Comparison of ENCODE assay signal across 33 cellular contexts in the genomic region with DNA sequence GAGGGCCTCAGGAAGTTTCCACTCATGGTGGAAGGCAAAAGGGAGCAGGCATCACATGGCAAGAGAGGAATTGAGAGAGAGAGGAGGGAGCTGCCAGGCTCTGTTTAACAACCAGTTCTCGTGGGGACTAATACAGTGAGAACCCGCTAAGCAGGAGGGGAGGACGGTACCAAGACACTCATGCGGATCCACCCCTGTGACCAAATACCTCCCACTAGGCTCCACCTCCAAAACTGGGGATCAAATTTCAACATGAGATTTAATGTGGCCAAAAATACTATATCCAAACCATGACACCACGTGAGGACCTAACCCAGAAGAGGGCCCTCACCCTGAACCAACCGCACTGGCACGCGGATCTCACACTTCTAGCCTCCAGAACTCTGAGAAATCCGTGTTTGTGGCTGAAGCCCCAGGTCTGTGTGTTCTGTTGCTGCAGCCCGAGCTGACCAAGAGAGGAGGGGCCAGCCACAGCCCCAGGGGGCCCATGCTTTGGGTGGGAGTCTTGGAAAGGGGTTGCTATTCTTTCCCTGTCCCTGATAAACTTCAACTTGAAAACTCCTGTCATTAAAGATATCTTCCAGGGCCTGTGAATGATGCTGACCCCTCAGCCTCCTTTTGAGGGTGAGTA. TPM values are rescaled to one million over a fixed set of nuclear protein-coding genes. Genes with fewer than 3 reads are reported as not detected.
DNase-seq lines count a peak whose midpoint lies in the region; TF ChIP-seq lines count a peak whose summit lies in the region.
"Had no signal": no experiment of that assay in that cellular context is flagged by ENCODE, and none has a peak within 500 bp of the region (broad histone marks: within the 10 kb centered on the region; RNA-seq: fewer than 3 reads in every experiment).

No MANE protein-coding gene starts in this region.

- 69 to 70% methylated on average over 10 of the region's 10 CpGs for WGBS in thyroid gland, 2 donors

- H3K9me3 Mint-ChIP-seq in activated T-cell treated with anti-CD3 and anti-CD28 coated beads, Interleukin-2, amount 50 U/mL, for 24 hours, result no peaks in the 10 kb centered on the region
- H3K9me3 Mint-ChIP-seq: activated naive CD8-positive, alpha-beta T cell treated with anti-CD3 and anti-CD28 coated beads for 36 hours; CD8-positive, alpha-beta T cell; effector memory CD8-positive, alpha-beta T cell; stimulated activated naive CD8-positive, alpha-beta T cell treated with anti-CD3 and anti-CD28 coated beads, Interleukin-15, amount 100 ng/mL, for 72 hours had no signal

- no peak for TF ChIP-seq CTCF in thyroid gland (IDR thresholded peaks at IDR 0.05)

- H3K27ac Mint-ChIP-seq in activated T-cell treated with anti-CD3 and anti-CD28 coated beads, Interleukin-2, amount 50 U/mL, for 24 hours, result no peak overlapping the region
- H3K27ac Mint-ChIP-seq: activated CD8-positive, alpha-beta T cell treated with anti-CD3 and anti-CD28 coated beads for 36 hours; activated naive CD8-positive, alpha-beta T cell treated with anti-CD3 and anti-CD28 coated beads for 36 hours; activated T-helper 17 cell treated with anti-CD3 and anti-CD28 coated beads, Interleukin-2, amount 50 U/mL, for 72 hours; CD8-positive, alpha-beta T cell; effector memory CD8-positive, alpha-beta T cell; HFFc6; mesothelial cell of epicardium; stimulated activated naive CD8-positive, alpha-beta T cell treated with anti-CD3 and anti-CD28 coated beads, Interleukin-15, amount 100 ng/mL, for 72 hours had no signal

- no peak overlapping the region for H3K27ac ChIP-seq in thyroid gland
- H3K27ac ChIP-seq: coronary artery, GM23248, neutrophil, thoracic aorta, uterus had no signal

- H3K36me3 ChIP-seq in thyroid gland, result no peaks in the 10 kb centered on the region
- H3K36me3 ChIP-seq: neutrophil, thoracic aorta, uterus had no signal

- no peaks in the 10 kb centered on the region for H3K27me3 ChIP-seq in thyroid gland
- H3K27me3 ChIP-seq: uterus had no signal

- peaks cover 16% of the 10 kb centered on the region for H3K27me3 Mint-ChIP-seq in activated T-cell treated with anti-CD3 and anti-CD28 coated beads, Interleukin-2, amount 50 U/mL, for 24 hours

- H3K4me1 ChIP-seq in thyroid gland, result peaks cover 4 to 20% of the 10 kb centered on the region in 2 donors
- H3K4me1 ChIP-seq: uterus had no signal

- intact Hi-C loops in thyroid gland (cut with DNase I), result no loop called here

- no peaks in the 10 kb centered on the region for H3K4me1 Mint-ChIP-seq in activated T-cell treated with anti-CD3 and anti-CD28 coated beads, Interleukin-2, amount 50 U/mL, for 24 hours (ENCODE audit: low read depth)
- H3K4me1 Mint-ChIP-seq: activated naive CD8-positive, alpha-beta T cell treated with anti-CD3 and anti-CD28 coated beads for 36 hours; activated T-helper 17 cell treated with anti-CD3 and anti-CD28 coated beads, Interleukin-2, amount 50 U/mL, for 72 hours; IgD-negative memory B cell; naive B cell; stimulated activated naive CD8-positive, alpha-beta T cell treated with anti-CD3 and anti-CD28 coated beads, Interleukin-15, amount 100 ng/mL, for 72 hours had no signal

- peak; percentile 31 for DNase-seq in activated effector memory CD4-positive, alpha-beta T cell treated with anti-CD3 and anti-CD28 coated beads, Interleukin-2, amount 50 U/mL, for 16 hours
- DNase-seq in activated effector memory CD4-positive, alpha-beta T cell treated with Interleukin-2 at 50 U/mL for 16 hours, result no peak
- DNase-seq in NCI-H69 (lab: John Stamatoyannopoulos, UW) (peak; percentile 7), iris pigment epithelial cell (ENCODE audit: low read depth) (peak; percentile 16), thyroid gland (peak; percentile 14 to 30)
- DNase-seq in effector CD8-positive, alpha-beta T cell (lab: John Stamatoyannopoulos, UW), result no peak
- DNase-seq in activated naive CD4-positive, alpha-beta T cell (lab: John Stamatoyannopoulos, UW), result no peak
- no peak for DNase-seq in activated T-cell treated with anti-CD3 and anti-CD28 coated beads, Interleukin-2, amount 50 U/mL, for 24 hours
- DNase-seq: activated CD8-positive, alpha-beta T cell treated with anti-CD3 and anti-CD28 coated beads for 36 hours; activated naive CD8-positive, alpha-beta T cell treated with anti-CD3 and anti-CD28 coated beads for 36 hours; CD8-positive, alpha-beta T cell; DMS 273 treated with DMSO at 0.1 percent for 48 hours; effector memory CD8-positive, alpha-beta T cell; GM23248; HFFc6; naive B cell; NCI-H1092; NCI-H1694; NCI-H524 treated with DMSO at 0.1 percent for 48 hours; SHP77; stimulated activated CD4-positive, alpha-beta T cell treated with anti-CD3 and anti-CD28 coated beads, Interleukin-12 subunit alpha, Interleukin-12 subunit beta, amount 100 ng/mL, for 4 hours; stimulated activated CD4-positive, alpha-beta T cell treated with anti-CD3 and anti-CD28 coated beads, Interleukin-2, amount 100 ng/mL, for 48 hours; stimulated activated naive CD8-positive, alpha-beta T cell treated with anti-CD3 and anti-CD28 coated beads, Interleukin-15, amount 100 ng/mL, for 72 hours; uterus had no signal

- no peak overlapping the region for H3K4me3 ChIP-seq in thyroid gland (replicated peaks in 1 of 3)
- H3K4me3 ChIP-seq: coronary artery, GM23248, thoracic aorta, uterus had no signal

- no peaks in the 10 kb centered on the region for H3K9me3 ChIP-seq in thyroid gland
- H3K9me3 ChIP-seq: neutrophil, thoracic aorta, uterus had no signal

- TF ChIP-seq POLR2A in thyroid gland (IDR thresholded peaks at IDR 0.05), result no peak

- no peak overlapping the region for H3K4me3 Mint-ChIP-seq in activated T-cell treated with anti-CD3 and anti-CD28 coated beads, Interleukin-2, amount 50 U/mL, for 24 hours
- H3K4me3 Mint-ChIP-seq: activated CD8-positive, alpha-beta T cell treated with anti-CD3 and anti-CD28 coated beads for 36 hours; activated naive CD8-positive, alpha-beta T cell treated with anti-CD3 and anti-CD28 coated beads for 36 hours; activated T-helper 17 cell treated with anti-CD3 and anti-CD28 coated beads, Interleukin-2, amount 50 U/mL, for 72 hours; CD8-positive, alpha-beta T cell; effector memory CD8-positive, alpha-beta T cell; HFFc6; IgD-negative memory B cell; mesothelial cell of epicardium; stimulated activated naive CD8-positive, alpha-beta T cell treated with anti-CD3 and anti-CD28 coated beads, Interleukin-15, amount 100 ng/mL, for 72 hours had no signal

- H3K36me3 Mint-ChIP-seq in activated T-cell treated with anti-CD3 and anti-CD28 coated beads, Interleukin-2, amount 50 U/mL, for 24 hours (ENCODE audit: low read depth), result no peaks in the 10 kb centered on the region
- H3K36me3 Mint-ChIP-seq: activated naive CD8-positive, alpha-beta T cell treated with anti-CD3 and anti-CD28 coated beads for 36 hours; CD8-positive, alpha-beta T cell; IgD-negative memory B cell; mesothelial cell of epicardium had no signal

RNA-seq across cellular contexts. Expression of gene TRIM67, which starts 32.0 kb away (rescaled TPM):
- not detected for total RNA-seq in thyroid gland
- total RNA-seq: activated CD8-positive, alpha-beta T cell treated with anti-CD3 and anti-CD28 coated beads for 36 hours; activated naive CD8-positive, alpha-beta T cell treated with anti-CD3 and anti-CD28 coated beads for 36 hours; activated T-helper 17 cell treated with anti-CD3 and anti-CD28 coated beads, Interleukin-2, amount 50 U/mL, for 72 hours; aorta; CD8-positive, alpha-beta T cell; epithelial cell of proximal tubule; GM23248; HFFc6; T-helper 2 cell treated with Interferon-gamma antibody and Interleukin-4, amounts not matched to agents 100 ng/mL and 5 ng/mL, for 36 hours; thoracic aorta had no signal

RNA-seq across cellular contexts. Expression of gene GNPAT, which starts 47.2 kb away (rescaled TPM):
- 10 to 100 TPM; 33.9 to 41.9 (median 38.8) TPM for total RNA-seq in thyroid gland

Comparison
In these comparisons a context has a peak if more than half of its experiments do, and no peak if none do; other contexts are left out.
1. DNase-seq: peak in activated effector memory CD4-positive, alpha-beta T cell treated with anti-CD3 and anti-CD28 coated beads, Interleukin-2, amount 50 U/mL, for 16 hours (single experiment), NCI-H69 (single experiment), iris pigment epithelial cell (single experiment) and thyroid gland (2 of 2); none in activated effector memory CD4-positive, alpha-beta T cell treated with Interleukin-2 at 50 U/mL for 16 hours (single experiment), effector CD8-positive, alpha-beta T cell (single experiment), activated naive CD4-positive, alpha-beta T cell (0 of 4) and activated T-cell treated with anti-CD3 and anti-CD28 coated beads, Interleukin-2, amount 50 U/mL, for 24 hours (single experiment).